18 cellular contexts compared by ENCODE assay signal in genomic region chr11:115699733-115700132, GRCh38.
DNase-seq lines count a peak whose midpoint lies in the region; ATAC-seq and TF ChIP-seq lines count a peak whose summit lies in the region.
"Had no signal": no experiment of that assay in that cellular context is flagged by ENCODE, and none has a peak within 500 bp of the region (broad histone marks: within the 10 kb centered on the region; RNA-seq: fewer than 3 reads in every experiment).

No MANE protein-coding gene starts in this region.

- in situ Hi-C loops in gastrocnemius medialis (cut with MboI; ENCODE audit: low sequenced_read_pairs in 4 of 4): no loop called here

- H3K4me1 ChIP-seq in gastrocnemius medialis: peaks cover 5 to 20% of the 10 kb centered on the region in 2 donors
- H3K4me1 ChIP-seq: lower lobe of right lung had no signal

- ATAC-seq in left ventricle myocardium superior (peak; percentile 87), gastrocnemius medialis (peak; percentile 36 to 81), HG03095 (IDR thresholded peaks at IDR 0.05; ENCODE audit: unreplicated experiment) (no peak)
- ATAC-seq: stimulated activated naive B cell treated with anti-CD40 and anti-IgM and Interleukin-4, amounts not matched to agents 10 μg/mL and 1 μg/mL and 100 μg/mL, for 72 hours had no signal

- peak; percentile 75 for DNase-seq in DMS79 (lab: John Stamatoyannopoulos, UW)
- peak; percentile 98 for DNase-seq in astrocyte of the hippocampus (ENCODE audit: low read depth, low spot score)
- no peak for DNase-seq in left ventricle myocardium superior
- DNase-seq in gastrocnemius medialis: no peak
- no peak for DNase-seq in NCI-H2196 (lab: John Stamatoyannopoulos, UW; ENCODE audit: unreplicated experiment)
- no peak for DNase-seq in iPS-NIHi7 (ENCODE audit: extremely low spot score)
- no peak for DNase-seq in foreskin melanocyte
- DNase-seq: activated CD4-positive, CD25-positive, alpha-beta regulatory T cell treated with anti-CD3 and anti-CD28 coated beads, Interleukin-2, amount 50 U/mL, for 72 hours; activated T-cell treated with anti-CD3 and anti-CD28 coated beads, Interleukin-2, amount 50 U/mL, for 1 hour; amniotic stem cell; CD4-positive, CD25-positive, alpha-beta regulatory T cell; KBM-7; lower lobe of right lung; stimulated activated CD4-positive, alpha-beta T cell treated with anti-CD3 and anti-CD28 coated beads, Interleukin-4, amount 100 ng/mL, for 24 hours; stimulated activated naive B cell treated with anti-CD40 and anti-IgM and Interleukin-4, amounts not matched to agents 10 μg/mL and 1 μg/mL and 100 μg/mL, for 72 hours; SW 1271 had no signal

- H3K9me3 ChIP-seq in gastrocnemius medialis: no peaks in the 10 kb centered on the region
- H3K9me3 ChIP-seq: lower lobe of right lung had no signal

- intact Hi-C loops in left ventricle myocardium superior (cut with micrococcal nuclease) (no loop called here), gastrocnemius medialis (cut with DNase I; ENCODE audit: low total_unique reads) (no loop called here)

- no peak for TF ChIP-seq POLR2A in gastrocnemius medialis (IDR thresholded peaks at IDR 0.05)

- no peak overlapping the region for H3K27ac ChIP-seq in gastrocnemius medialis
- H3K27ac ChIP-seq: hepatocyte, lower lobe of right lung had no signal

- H3K27me3 ChIP-seq in gastrocnemius medialis: no peaks in the 10 kb centered on the region
- H3K27me3 ChIP-seq: hepatocyte had no signal

- H3K36me3 ChIP-seq in gastrocnemius medialis: no peaks in the 10 kb centered on the region
- H3K36me3 ChIP-seq: lower lobe of right lung had no signal

- no peak for TF ChIP-seq CTCF in gastrocnemius medialis (IDR thresholded peaks at IDR 0.05 in 4 of 5, conservative IDR thresholded peaks at IDR 0.05 in 1 of 5)

- H3K4me3 ChIP-seq in gastrocnemius medialis: no peak overlapping the region
- H3K4me3 ChIP-seq: hepatocyte, lower lobe of right lung had no signal

Comparison
In these comparisons a context has a peak if more than half of its experiments do, and no peak if none do; other contexts are left out.
1. DNase-seq: peak in DMS79 (single experiment) and astrocyte of the hippocampus (single experiment); none in left ventricle myocardium superior (single experiment), gastrocnemius medialis (0 of 2), NCI-H2196 (single experiment), iPS-NIHi7 (single experiment) and foreskin melanocyte (single experiment).